ENCODE assay signal across 8 cellular contexts in the genomic region with DNA sequence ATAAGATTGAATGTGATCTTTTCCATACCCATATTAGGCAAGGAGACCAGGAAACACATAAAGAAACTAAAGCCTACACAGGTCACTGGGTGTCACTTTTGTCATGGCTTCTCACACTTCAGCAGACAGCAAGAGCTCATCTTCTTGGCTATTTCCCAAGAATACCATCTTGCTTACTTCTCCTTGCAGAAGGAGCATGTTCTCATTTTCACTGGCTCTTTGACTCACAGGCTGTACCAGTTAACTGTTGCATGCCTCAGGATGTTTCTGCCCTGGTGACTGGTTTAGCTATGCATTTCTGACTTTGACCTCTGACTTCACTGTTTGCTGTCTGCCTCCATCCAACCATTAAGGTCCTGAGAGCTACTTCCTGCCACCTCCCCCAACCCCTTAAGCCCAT. TPM values are rescaled to one million over a fixed set of nuclear protein-coding genes. Genes with fewer than 3 reads are reported as not detected.
DNase-seq lines count a peak whose midpoint lies in the region; ATAC-seq, FAIRE-seq and TF ChIP-seq lines count a peak whose summit lies in the region.

No MANE protein-coding gene starts in this region.

- no TSS peak for BruUV-seq in HepG2 (replicated peaks; lab: Mats Ljungman, UMichigan)

- CTCF ChIA-PET in HepG2 (lab: Yijun Ruan, JAX; ENCODE audit: low intra/inter-chr PET ratio, low total read pairs), result no interaction called here
- CTCF ChIA-PET in activated naive CD4-positive, alpha-beta T cell treated with anti-CD3 and anti-CD28 coated beads, Interleukin-2, amount 10 ng/mL, durations not matched to agents 7 days and 5 days (lab: Charles Lee), result interaction anchor here (0.7 kb wide), 1 partner anchor 82 kb away, joined by 3 read pairs; no protein-coding TSS in a partner anchor

- H3K36me3 ChIP-seq in HepG2 (replicated peaks in 1 of 2; ENCODE audit: control insufficient read depth in 1 of 2, insufficient read depth in 2 of 2, low read length in 2 of 2), result no peaks in the 10 kb centered on the region

- no peak overlapping the region for H3K27ac Mint-ChIP-seq in activated naive CD8-positive, alpha-beta T cell treated with anti-CD3 and anti-CD28 coated beads, Interleukin-2, amount 50 U/mL, for 24 hours
- H3K27ac Mint-ChIP-seq in activated naive CD4-positive, alpha-beta T cell treated with anti-CD3 and anti-CD28 coated beads, Interleukin-2, amount 10 ng/mL, durations not matched to agents 7 days and 5 days, result no peak overlapping the region

- no peak overlapping the region for H2AFZ ChIP-seq in HepG2 (ENCODE audit: low read length)

- no peak overlapping the region for H3K4me3 Mint-ChIP-seq in activated naive CD8-positive, alpha-beta T cell treated with anti-CD3 and anti-CD28 coated beads, Interleukin-2, amount 50 U/mL, for 24 hours
- H3K4me3 Mint-ChIP-seq in activated naive CD4-positive, alpha-beta T cell treated with anti-CD3 and anti-CD28 coated beads, Interleukin-2, amount 10 ng/mL, durations not matched to agents 7 days and 5 days, result no peak overlapping the region

- no peak overlapping the region for H3K4me2 ChIP-seq in HepG2 (ENCODE audit: low read depth, low read length)

- H3K9ac ChIP-seq in HepG2 (ENCODE audit: insufficient read depth, low read depth, low read length), result no peak overlapping the region

- H3K36me3 Mint-ChIP-seq in activated naive CD8-positive, alpha-beta T cell treated with anti-CD3 and anti-CD28 coated beads, Interleukin-2, amount 50 U/mL, for 24 hours (ENCODE audit: low read depth), result no peaks in the 10 kb centered on the region
- no peaks in the 10 kb centered on the region for H3K36me3 Mint-ChIP-seq in activated naive CD4-positive, alpha-beta T cell treated with anti-CD3 and anti-CD28 coated beads, Interleukin-2, amount 10 ng/mL, durations not matched to agents 7 days and 5 days

- TF ChIP-seq RAD21 in HepG2 (CRISPR knock-in tag; IDR thresholded peaks at IDR 0.05), result no peak

- H3K4me1 Mint-ChIP-seq in activated naive CD8-positive, alpha-beta T cell treated with anti-CD3 and anti-CD28 coated beads, Interleukin-2, amount 50 U/mL, for 24 hours, result peaks cover 34% of the 10 kb centered on the region
- H3K4me1 Mint-ChIP-seq in activated naive CD4-positive, alpha-beta T cell treated with anti-CD3 and anti-CD28 coated beads, Interleukin-2, amount 10 ng/mL, durations not matched to agents 7 days and 5 days, result peaks cover 3% of the 10 kb centered on the region

- DNase-seq in AG09309 (ENCODE audit: low read depth) (peak; percentile 10), HepG2 (ENCODE audit: low spot score) (peak; percentile 4), frontal cortex (ENCODE audit: low spot score in 2 of 2) (no peak), dorsolateral prefrontal cortex (no peak)
- DNase-seq in activated naive CD8-positive, alpha-beta T cell treated with anti-CD3 and anti-CD28 coated beads, Interleukin-2, amount 50 U/mL, for 24 hours, result no peak
- DNase-seq in activated naive CD4-positive, alpha-beta T cell treated with anti-CD3 and anti-CD28 coated beads, Interleukin-2, amount 10 ng/mL, durations not matched to agents 7 days and 5 days, result no peak

- no peaks in the 10 kb centered on the region for H4K20me1 ChIP-seq in HepG2 (ENCODE audit: insufficient read depth, low read length)

- intact Hi-C loops in HepG2 (cut with micrococcal nuclease; ENCODE audit: unreplicated experiment), result no loop called here
- intact Hi-C loops in dorsolateral prefrontal cortex (cut with DNase I), result loop anchor here in 1 of 2 donors (10.0 kb wide), 1 partner anchor 96 kb away; no protein-coding TSS in a partner anchor

- no peak overlapping the region for H3K27ac ChIP-seq in HepG2 (ENCODE audit: extremely low read length, insufficient read depth, low read length)
- H3K27ac ChIP-seq in dorsolateral prefrontal cortex, result peak overlapping the region in 5 of 59 donors; percentile 5 to 71 (median 19)

- H3K4me3 ChIP-seq in AG09309 (ENCODE audit: control insufficient read depth, low read depth, low read length), result no peak overlapping the region
- H3K4me3 ChIP-seq in HepG2 (replicated peaks in 1 of 3; ENCODE audit: insufficient read depth in 1 of 3, low read depth in 2 of 3, low read length in 3 of 3), result no peak overlapping the region
- no peak overlapping the region for H3K4me3 ChIP-seq in dorsolateral prefrontal cortex

- TF ChIP-seq CTCF in AG09309 (IDR thresholded peaks at IDR 0.05; ENCODE audit: control insufficient read depth, insufficient read depth, low read depth, low read length, missing control alignments), result no peak
- TF ChIP-seq CTCF in HepG2 (CRISPR knock-in tag; IDR thresholded peaks at IDR 0.05), result no peak
- TF ChIP-seq CTCF in dorsolateral prefrontal cortex (IDR thresholded peaks at IDR 0.05 in 54 of 56, conservative IDR thresholded peaks at IDR 0.05 in 2 of 56; ENCODE audit: low read depth in 1 of 56, partially characterized antibody in 56 of 56), result no peak

- H3K27me3 ChIP-seq in HepG2 (ENCODE audit: control insufficient read depth in 1 of 2, insufficient read depth in 2 of 2, low read length in 2 of 2) (no peaks in the 10 kb centered on the region), dorsolateral prefrontal cortex (no peaks in the 10 kb centered on the region)

- no peaks in the 10 kb centered on the region for H3K9me3 Mint-ChIP-seq in activated naive CD8-positive, alpha-beta T cell treated with anti-CD3 and anti-CD28 coated beads, Interleukin-2, amount 50 U/mL, for 24 hours
- no peaks in the 10 kb centered on the region for H3K9me3 Mint-ChIP-seq in activated naive CD4-positive, alpha-beta T cell treated with anti-CD3 and anti-CD28 coated beads, Interleukin-2, amount 10 ng/mL, durations not matched to agents 7 days and 5 days

- in situ Hi-C loops in HepG2 (cut with HindIII; ENCODE audit: extremely low pct_ligation_motif_present, low pct_unique_long_range_greater_than_20kb), result no loop called here

- H3K9me3 ChIP-seq in HepG2 (ENCODE audit: low read length), result no peaks in the 10 kb centered on the region

- FAIRE-seq in HepG2 (lab: Jason Lieb, UNC) (no peak), frontal cortex (lab: Jason Lieb, UNC) (no peak)

- ATAC-seq in GM21360 (IDR thresholded peaks at IDR 0.05; ENCODE audit: unreplicated experiment) (peak; percentile 85), HG03571 (IDR thresholded peaks at IDR 0.05; ENCODE audit: unreplicated experiment) (peak; percentile 98), HepG2 (no peak)
- peak; percentile 46 for ATAC-seq in activated naive CD8-positive, alpha-beta T cell treated with anti-CD3 and anti-CD28 coated beads, Interleukin-2, amount 50 U/mL, for 24 hours

- H3K4me1 ChIP-seq in HepG2 (ENCODE audit: insufficient read depth, low read length), result no peaks in the 10 kb centered on the region

- POLR2A ChIA-PET in HepG2 (lab: Yijun Ruan, JAX), result no interaction called here

- no peak for TF ChIP-seq EP300 in HepG2 (IDR thresholded peaks at IDR 0.05; ENCODE audit: low read depth in 2 of 2, low read length in 2 of 2)
- TF ChIP-seq EP300 in HepG2 (CRISPR knock-in tag; IDR thresholded peaks at IDR 0.05; ENCODE audit: borderline replicate concordance), result no peak

- no peaks in the 10 kb centered on the region for H3K27me3 Mint-ChIP-seq in activated naive CD8-positive, alpha-beta T cell treated with anti-CD3 and anti-CD28 coated beads, Interleukin-2, amount 50 U/mL, for 24 hours
- H3K27me3 Mint-ChIP-seq in activated naive CD4-positive, alpha-beta T cell treated with anti-CD3 and anti-CD28 coated beads, Interleukin-2, amount 10 ng/mL, durations not matched to agents 7 days and 5 days, result peaks cover 4% of the 10 kb centered on the region

- no peak for TF ChIP-seq POLR2A in HepG2 (IDR thresholded peaks at IDR 0.05; ENCODE audit: insufficient read depth in 1 of 2, low read depth in 2 of 2, low read length in 2 of 2)

- no peaks in the 10 kb centered on the region for H3K79me2 ChIP-seq in HepG2 (ENCODE audit: insufficient read depth, low read length)

TF ChIP-seq in HepG2, 621 proteins besides CTCF, POLR2A, EP300 and RAD21:
- TF ChIP-seq CBX5 (CRISPR knock-in tag; IDR thresholded peaks at IDR 0.05; ENCODE audit: borderline replicate concordance), result no peak

RNA-seq across cellular contexts. Expression of gene OGFRL1, which starts 40.3 kb away (rescaled TPM):
- 0.80 and 0.88 TPM in 2 replicates for total RNA-seq in HepG2 (2016; rRNA removed; fragmentation: Illumina TruSeq; extraction: Trizol)
- total RNA-seq in HepG2 (2016; cell fraction: cytosol; rRNA removed; fragmentation: Illumina TruSeq; extraction: Trizol; ENCODE audit: low read depth), result 0.61 and 0.62 TPM in 2 replicates
- total RNA-seq in HepG2 (2016; cell fraction: insoluble cytoplasmic fraction; rRNA removed; fragmentation: Illumina TruSeq; extraction: Trizol), result 0.82 and 1.0 TPM in 2 replicates
- 1.4 and 1.7 TPM in 2 replicates for total RNA-seq in HepG2 (2016; cell fraction: membrane; rRNA removed; fragmentation: Illumina TruSeq; extraction: Trizol)
- total RNA-seq in HepG2 (2016; cell fraction: nucleus; rRNA removed; fragmentation: Illumina TruSeq; extraction: Trizol), result 0.75 and 1.8 TPM in 2 replicates
- polyA plus RNA-seq in HepG2 (2011; rRNA removed), result 0.25 and 0.26 TPM in 2 replicates
- 0.15 and 0.24 TPM in 2 replicates for polyA plus RNA-seq in HepG2 (2011; cell fraction: cytosol; rRNA removed)
- polyA plus RNA-seq in HepG2 (2011; cell fraction: nucleus; rRNA removed), result 0.10 and 0.38 TPM in 2 replicates
- polyA plus RNA-seq in HepG2 (2012), result 0.15 and 0.51 TPM in 2 replicates
- polyA plus RNA-seq in HepG2 (2016; cell fraction: cytosol; fragmentation: Illumina TruSeq; extraction: Trizol; ENCODE audit: low read depth), result 1.1 TPM in 2 replicates
- polyA plus RNA-seq in HepG2 (2016; cell fraction: insoluble cytoplasmic fraction; fragmentation: Illumina TruSeq; extraction: Trizol; ENCODE audit: low read depth), result 1.0 and 1.1 TPM in 2 replicates
- polyA plus RNA-seq in HepG2 (2016; cell fraction: membrane; fragmentation: Illumina TruSeq; extraction: Trizol; ENCODE audit: low read depth), result 1.8 and 2.0 TPM in 2 replicates
- polyA plus RNA-seq in HepG2 (2016; cell fraction: nucleus; fragmentation: Illumina TruSeq; extraction: Trizol; ENCODE audit: insufficient read depth, low read depth), result 0.83 and 1.0 TPM in 2 replicates
- 0.28 and 5.8 TPM in 2 replicates for polyA minus RNA-seq in HepG2 (2011; rRNA and poly(A)+ RNA removed; ENCODE audit: low replicate concordance)
- polyA minus RNA-seq in HepG2 (2011; cell fraction: cytosol; rRNA and poly(A)+ RNA removed), result 0.30 and 0.44 TPM in 2 replicates
- 1.9 and 2.7 TPM in 2 replicates for polyA minus RNA-seq in HepG2 (2011; cell fraction: nucleus; rRNA and poly(A)+ RNA removed)
- 23.2 TPM for total RNA-seq in frontal cortex
- 100 to 1,000 TPM in 23 of 120 experiments, 10 to 100 TPM in 97; 51.0 to 159 (median 84.2) TPM for total RNA-seq in dorsolateral prefrontal cortex

Comparison
In these comparisons a context has a peak if more than half of its experiments do, and no peak if none do; other contexts are left out.
1. DNase-seq: peak in AG09309 (single experiment) and HepG2 (single experiment); none in activated naive CD8-positive, alpha-beta T cell treated with anti-CD3 and anti-CD28 coated beads, Interleukin-2, amount 50 U/mL, for 24 hours (single experiment), frontal cortex (0 of 2), dorsolateral prefrontal cortex (0 of 10) and activated naive CD4-positive, alpha-beta T cell treated with anti-CD3 and anti-CD28 coated beads, Interleukin-2, amount 10 ng/mL, durations not matched to agents 7 days and 5 days (single experiment).